15 cellular contexts compared by ENCODE assay signal in the genomic region with DNA sequence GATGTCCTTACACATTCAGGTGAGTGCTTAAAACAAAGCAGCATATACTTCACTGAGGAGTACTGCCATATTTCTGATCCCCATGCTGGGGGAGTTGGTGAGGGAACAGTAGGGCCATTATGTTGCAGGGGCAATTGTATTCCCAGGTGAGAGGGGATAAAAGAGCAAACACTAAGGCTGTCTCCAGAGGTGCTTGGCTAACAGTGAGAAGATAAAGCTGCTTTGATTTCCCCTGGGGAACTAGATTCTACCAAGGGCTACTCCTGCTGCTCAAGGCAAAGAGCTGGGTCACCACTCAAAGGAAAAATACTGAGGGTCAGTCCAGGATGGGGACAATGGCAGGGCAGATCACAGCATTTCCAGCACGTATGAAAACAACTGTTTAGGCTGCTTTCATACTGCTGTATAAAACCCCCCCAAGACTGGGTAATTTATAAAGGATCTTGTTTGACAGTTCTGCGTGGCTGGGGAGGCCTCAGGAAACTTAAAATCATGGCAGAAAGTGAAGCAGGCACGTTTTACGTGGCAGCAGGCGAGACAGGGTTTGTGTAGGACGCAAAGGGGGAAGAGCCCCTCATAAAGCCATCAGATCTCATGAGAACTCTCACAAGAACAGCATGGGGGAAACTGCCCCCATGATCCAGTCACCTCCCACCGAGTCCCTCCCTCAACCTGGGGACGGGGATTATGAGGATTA. TPM values are rescaled to one million over a fixed set of nuclear protein-coding genes. Genes with fewer than 3 reads are reported as not detected.
DNase-seq lines count a peak whose midpoint lies in the region; ATAC-seq and TF ChIP-seq lines count a peak whose summit lies in the region.
"Had no signal": no experiment of that assay in that cellular context is flagged by ENCODE, and none has a peak within 500 bp of the region (broad histone marks: within the 10 kb centered on the region; RNA-seq: fewer than 3 reads in every experiment).

No MANE protein-coding gene starts in this region.

- no peak overlapping the region for H3K27ac Mint-ChIP-seq in activated CD4-positive, alpha-beta T cell treated with anti-CD3 and anti-CD28 coated beads, Interleukin-2, amount 10 ng/mL, durations not matched to agents 24 days and 14 days
- peak overlapping the region in 4 of 5 experiments; percentile 10 to 72 (median 48) for H3K27ac Mint-ChIP-seq in brain
- H3K27ac Mint-ChIP-seq in neural progenitor cell = no peak overlapping the region

- H3K27ac ChIP-seq in neural progenitor cell = peak overlapping the region; percentile 35
- H3K27ac ChIP-seq: HL-60, SJSA1, upper lobe of left lung had no signal

- H3K4me3 Mint-ChIP-seq in activated CD4-positive, alpha-beta T cell treated with anti-CD3 and anti-CD28 coated beads, Interleukin-2, amount 10 ng/mL, durations not matched to agents 24 days and 14 days = no peak overlapping the region
- no peak overlapping the region for H3K4me3 Mint-ChIP-seq in brain
- no peak overlapping the region for H3K4me3 Mint-ChIP-seq in neural progenitor cell

- no peak overlapping the region for H3K4me2 ChIP-seq in neural progenitor cell

- no peaks in the 10 kb centered on the region for H3K27me3 ChIP-seq in neural progenitor cell
- H3K27me3 ChIP-seq: SJSA1, upper lobe of left lung had no signal

- no peak overlapping the region for H2AFZ ChIP-seq in neural progenitor cell (replicated peaks)

- peaks cover 5% of the 10 kb centered on the region for H3K36me3 ChIP-seq in neural progenitor cell

- TF ChIP-seq CTCF in brain (conservative IDR thresholded peaks at IDR 0.05) (no peak), neural progenitor cell (IDR thresholded peaks at IDR 0.05) (no peak)

- no peak for ATAC-seq in HG03378 (IDR thresholded peaks at IDR 0.05; ENCODE audit: unreplicated experiment)
- ATAC-seq in HG03460 (IDR thresholded peaks at IDR 0.05; ENCODE audit: unreplicated experiment) = no peak

- peaks cover 84% of the 10 kb centered on the region for H3F3A ChIP-seq in neural progenitor cell (ENCODE audit: low read depth)

- H3K36me3 Mint-ChIP-seq in activated CD4-positive, alpha-beta T cell treated with anti-CD3 and anti-CD28 coated beads, Interleukin-2, amount 10 ng/mL, durations not matched to agents 24 days and 14 days (ENCODE audit: low read depth) = peaks cover 64% of the 10 kb centered on the region
- H3K36me3 Mint-ChIP-seq in brain (peaks cover 28% of the 10 kb centered on the region), neural progenitor cell (peaks cover 42% of the 10 kb centered on the region)

- no peak overlapping the region for H3K9ac ChIP-seq in neural progenitor cell

- no peaks in the 10 kb centered on the region for H3K27me3 Mint-ChIP-seq in activated CD4-positive, alpha-beta T cell treated with anti-CD3 and anti-CD28 coated beads, Interleukin-2, amount 10 ng/mL, durations not matched to agents 24 days and 14 days
- H3K27me3 Mint-ChIP-seq in brain (no peaks in the 10 kb centered on the region), neural progenitor cell (ENCODE audit: insufficient read depth, low read depth) (peaks cover 2% of the 10 kb centered on the region)

- H3K4me3 ChIP-seq in neural progenitor cell = no peak overlapping the region
- H3K4me3 ChIP-seq: SJSA1, upper lobe of left lung had no signal

- peaks cover 23% of the 10 kb centered on the region for H3K4me1 ChIP-seq in neural progenitor cell

- no peaks in the 10 kb centered on the region for H3K79me2 ChIP-seq in neural progenitor cell (ENCODE audit: low read depth)

- peaks cover 73% of the 10 kb centered on the region for H4K20me1 ChIP-seq in neural progenitor cell (ENCODE audit: low read depth)

- intact Hi-C loops in activated CD4-positive, alpha-beta T cell treated with anti-CD3 and anti-CD28 coated beads, Interleukin-2, amount 10 ng/mL, durations not matched to agents 24 days and 14 days (cut with micrococcal nuclease) = no loop called here

- peaks cover 16% of the 10 kb centered on the region for H3K4me1 Mint-ChIP-seq in activated CD4-positive, alpha-beta T cell treated with anti-CD3 and anti-CD28 coated beads, Interleukin-2, amount 10 ng/mL, durations not matched to agents 24 days and 14 days
- H3K4me1 Mint-ChIP-seq in brain (peaks cover 10% of the 10 kb centered on the region), neural progenitor cell (peaks cover 7% of the 10 kb centered on the region)

- H3K9me3 ChIP-seq in neural progenitor cell (ENCODE audit: low read depth) = no peaks in the 10 kb centered on the region
- H3K9me3 ChIP-seq: SJSA1, upper lobe of left lung had no signal

- no peaks in the 10 kb centered on the region for H3K9me3 Mint-ChIP-seq in activated CD4-positive, alpha-beta T cell treated with anti-CD3 and anti-CD28 coated beads, Interleukin-2, amount 10 ng/mL, durations not matched to agents 24 days and 14 days
- no peaks in the 10 kb centered on the region for H3K9me3 Mint-ChIP-seq in brain
- H3K9me3 Mint-ChIP-seq in neural progenitor cell = no peaks in the 10 kb centered on the region

- DNase-seq in activated CD4-positive, alpha-beta T cell treated with anti-CD3 and anti-CD28 coated beads, Interleukin-2, amount 10 ng/mL, durations not matched to agents 24 days and 14 days = peak; percentile 55
- no peak for DNase-seq in activated CD4-positive, alpha-beta T cell treated with anti-CD3 and anti-CD28 coated beads, Interleukin-2, amount 50 U/mL, for 4 hours
- DNase-seq in HuH-7 (ENCODE audit: low spot score) (peak; percentile 7), neural progenitor cell (ENCODE audit: low spot score) (no peak), pons (ENCODE audit: low spot score) (no peak)
- DNase-seq: activated gamma-delta T cell, NCI-H446, upper lobe of left lung had no signal

RNA-seq across cellular contexts. Expression of a gene that starts 47.8 kb away (rescaled TPM):
- not detected in 2 replicates for total RNA-seq in activated CD4-positive, alpha-beta T cell treated with anti-CD3 and anti-CD28 coated beads, Interleukin-2, amount 10 ng/mL, durations not matched to agents 24 days and 14 days
- not detected for polyA plus RNA-seq in brain (ENCODE audit: insufficient read depth, low read depth, low replicate concordance)
- under 0.01 TPM in 1 of 2 replicates, not detected in the other for total RNA-seq in neural progenitor cell (ENCODE audit: low replicate concordance)
- total RNA-seq: myocyte, SJSA1, upper lobe of left lung had no signal
- polyA plus RNA-seq: AG04450 had no signal

Comparison
In these comparisons a context has a peak if more than half of its experiments do, and no peak if none do; other contexts are left out.
1. DNase-seq: peak in activated CD4-positive, alpha-beta T cell treated with anti-CD3 and anti-CD28 coated beads, Interleukin-2, amount 10 ng/mL, durations not matched to agents 24 days and 14 days (single experiment) and HuH-7 (single experiment); none in activated CD4-positive, alpha-beta T cell treated with anti-CD3 and anti-CD28 coated beads, Interleukin-2, amount 50 U/mL, for 4 hours (0 of 2), neural progenitor cell (single experiment) and pons (single experiment).
2. H3K27ac Mint-ChIP-seq: peak in brain (4 of 5); none in activated CD4-positive, alpha-beta T cell treated with anti-CD3 and anti-CD28 coated beads, Interleukin-2, amount 10 ng/mL, durations not matched to agents 24 days and 14 days (single experiment) and neural progenitor cell (single experiment).